In genomic region chr7:15305002-15305600, GRCh38 we compare ENCODE assay signal across 1 cellular context.
TF ChIP-seq lines count a peak whose summit lies in the region.

No MANE protein-coding gene starts in this region.

TF ChIP-seq in H1, 55 proteins besides CTCF, POLR2A, EP300 and RAD21 (continued from another document):
- TF ChIP-seq, protein P1, sequence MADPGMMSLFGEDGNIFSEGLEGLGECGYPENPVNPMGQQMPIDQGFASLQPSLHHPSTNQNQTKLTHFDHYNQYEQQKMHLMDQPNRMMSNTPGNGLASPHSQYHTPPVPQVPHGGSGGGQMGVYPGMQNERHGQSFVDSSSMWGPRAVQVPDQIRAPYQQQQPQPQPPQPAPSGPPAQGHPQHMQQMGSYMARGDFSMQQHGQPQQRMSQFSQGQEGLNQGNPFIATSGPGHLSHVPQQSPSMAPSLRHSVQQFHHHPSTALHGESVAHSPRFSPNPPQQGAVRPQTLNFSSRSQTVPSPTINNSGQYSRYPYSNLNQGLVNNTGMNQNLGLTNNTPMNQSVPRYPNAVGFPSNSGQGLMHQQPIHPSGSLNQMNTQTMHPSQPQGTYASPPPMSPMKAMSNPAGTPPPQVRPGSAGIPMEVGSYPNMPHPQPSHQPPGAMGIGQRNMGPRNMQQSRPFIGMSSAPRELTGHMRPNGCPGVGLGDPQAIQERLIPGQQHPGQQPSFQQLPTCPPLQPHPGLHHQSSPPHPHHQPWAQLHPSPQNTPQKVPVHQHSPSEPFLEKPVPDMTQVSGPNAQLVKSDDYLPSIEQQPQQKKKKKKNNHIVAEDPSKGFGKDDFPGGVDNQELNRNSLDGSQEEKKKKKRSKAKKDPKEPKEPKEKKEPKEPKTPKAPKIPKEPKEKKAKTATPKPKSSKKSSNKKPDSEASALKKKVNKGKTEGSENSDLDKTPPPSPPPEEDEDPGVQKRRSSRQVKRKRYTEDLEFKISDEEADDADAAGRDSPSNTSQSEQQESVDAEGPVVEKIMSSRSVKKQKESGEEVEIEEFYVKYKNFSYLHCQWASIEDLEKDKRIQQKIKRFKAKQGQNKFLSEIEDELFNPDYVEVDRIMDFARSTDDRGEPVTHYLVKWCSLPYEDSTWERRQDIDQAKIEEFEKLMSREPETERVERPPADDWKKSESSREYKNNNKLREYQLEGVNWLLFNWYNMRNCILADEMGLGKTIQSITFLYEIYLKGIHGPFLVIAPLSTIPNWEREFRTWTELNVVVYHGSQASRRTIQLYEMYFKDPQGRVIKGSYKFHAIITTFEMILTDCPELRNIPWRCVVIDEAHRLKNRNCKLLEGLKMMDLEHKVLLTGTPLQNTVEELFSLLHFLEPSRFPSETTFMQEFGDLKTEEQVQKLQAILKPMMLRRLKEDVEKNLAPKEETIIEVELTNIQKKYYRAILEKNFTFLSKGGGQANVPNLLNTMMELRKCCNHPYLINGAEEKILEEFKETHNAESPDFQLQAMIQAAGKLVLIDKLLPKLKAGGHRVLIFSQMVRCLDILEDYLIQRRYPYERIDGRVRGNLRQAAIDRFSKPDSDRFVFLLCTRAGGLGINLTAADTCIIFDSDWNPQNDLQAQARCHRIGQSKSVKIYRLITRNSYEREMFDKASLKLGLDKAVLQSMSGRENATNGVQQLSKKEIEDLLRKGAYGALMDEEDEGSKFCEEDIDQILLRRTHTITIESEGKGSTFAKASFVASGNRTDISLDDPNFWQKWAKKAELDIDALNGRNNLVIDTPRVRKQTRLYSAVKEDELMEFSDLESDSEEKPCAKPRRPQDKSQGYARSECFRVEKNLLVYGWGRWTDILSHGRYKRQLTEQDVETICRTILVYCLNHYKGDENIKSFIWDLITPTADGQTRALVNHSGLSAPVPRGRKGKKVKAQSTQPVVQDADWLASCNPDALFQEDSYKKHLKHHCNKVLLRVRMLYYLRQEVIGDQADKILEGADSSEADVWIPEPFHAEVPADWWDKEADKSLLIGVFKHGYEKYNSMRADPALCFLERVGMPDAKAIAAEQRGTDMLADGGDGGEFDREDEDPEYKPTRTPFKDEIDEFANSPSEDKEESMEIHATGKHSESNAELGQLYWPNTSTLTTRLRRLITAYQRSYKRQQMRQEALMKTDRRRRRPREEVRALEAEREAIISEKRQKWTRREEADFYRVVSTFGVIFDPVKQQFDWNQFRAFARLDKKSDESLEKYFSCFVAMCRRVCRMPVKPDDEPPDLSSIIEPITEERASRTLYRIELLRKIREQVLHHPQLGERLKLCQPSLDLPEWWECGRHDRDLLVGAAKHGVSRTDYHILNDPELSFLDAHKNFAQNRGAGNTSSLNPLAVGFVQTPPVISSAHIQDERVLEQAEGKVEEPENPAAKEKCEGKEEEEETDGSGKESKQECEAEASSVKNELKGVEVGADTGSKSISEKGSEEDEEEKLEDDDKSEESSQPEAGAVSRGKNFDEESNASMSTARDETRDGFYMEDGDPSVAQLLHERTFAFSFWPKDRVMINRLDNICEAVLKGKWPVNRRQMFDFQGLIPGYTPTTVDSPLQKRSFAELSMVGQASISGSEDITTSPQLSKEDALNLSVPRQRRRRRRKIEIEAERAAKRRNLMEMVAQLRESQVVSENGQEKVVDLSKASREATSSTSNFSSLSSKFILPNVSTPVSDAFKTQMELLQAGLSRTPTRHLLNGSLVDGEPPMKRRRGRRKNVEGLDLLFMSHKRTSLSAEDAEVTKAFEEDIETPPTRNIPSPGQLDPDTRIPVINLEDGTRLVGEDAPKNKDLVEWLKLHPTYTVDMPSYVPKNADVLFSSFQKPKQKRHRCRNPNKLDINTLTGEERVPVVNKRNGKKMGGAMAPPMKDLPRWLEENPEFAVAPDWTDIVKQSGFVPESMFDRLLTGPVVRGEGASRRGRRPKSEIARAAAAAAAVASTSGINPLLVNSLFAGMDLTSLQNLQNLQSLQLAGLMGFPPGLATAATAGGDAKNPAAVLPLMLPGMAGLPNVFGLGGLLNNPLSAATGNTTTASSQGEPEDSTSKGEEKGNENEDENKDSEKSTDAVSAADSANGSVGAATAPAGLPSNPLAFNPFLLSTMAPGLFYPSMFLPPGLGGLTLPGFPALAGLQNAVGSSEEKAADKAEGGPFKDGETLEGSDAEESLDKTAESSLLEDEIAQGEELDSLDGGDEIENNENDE (IDR thresholded peaks at IDR 0.05; ENCODE audit: insufficient replicate concordance, low read length), result no peak
- TF ChIP-seq SIRT6 (IDR thresholded peaks at IDR 0.05; ENCODE audit: low read length) (no peak), NANOG (IDR thresholded peaks at IDR 0.05; ENCODE audit: insufficient read depth, low read depth, low read length, poor library complexity, severe bottlenecking) (no peak), CHD1 (IDR thresholded peaks at IDR 0.05; ENCODE audit: low read depth, low read length) (no peak), NRF1 (IDR thresholded peaks at IDR 0.05; ENCODE audit: low read depth, low read length) (no peak)
- TF ChIP-seq, protein P2, sequence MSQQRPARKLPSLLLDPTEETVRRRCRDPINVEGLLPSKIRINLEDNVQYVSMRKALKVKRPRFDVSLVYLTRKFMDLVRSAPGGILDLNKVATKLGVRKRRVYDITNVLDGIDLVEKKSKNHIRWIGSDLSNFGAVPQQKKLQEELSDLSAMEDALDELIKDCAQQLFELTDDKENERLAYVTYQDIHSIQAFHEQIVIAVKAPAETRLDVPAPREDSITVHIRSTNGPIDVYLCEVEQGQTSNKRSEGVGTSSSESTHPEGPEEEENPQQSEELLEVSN (IDR thresholded peaks at IDR 0.05), result no peak
TF ChIP-seq in H1: peak in this region for 0.
